8 cellular contexts compared by ENCODE assay signal in the genomic region with DNA sequence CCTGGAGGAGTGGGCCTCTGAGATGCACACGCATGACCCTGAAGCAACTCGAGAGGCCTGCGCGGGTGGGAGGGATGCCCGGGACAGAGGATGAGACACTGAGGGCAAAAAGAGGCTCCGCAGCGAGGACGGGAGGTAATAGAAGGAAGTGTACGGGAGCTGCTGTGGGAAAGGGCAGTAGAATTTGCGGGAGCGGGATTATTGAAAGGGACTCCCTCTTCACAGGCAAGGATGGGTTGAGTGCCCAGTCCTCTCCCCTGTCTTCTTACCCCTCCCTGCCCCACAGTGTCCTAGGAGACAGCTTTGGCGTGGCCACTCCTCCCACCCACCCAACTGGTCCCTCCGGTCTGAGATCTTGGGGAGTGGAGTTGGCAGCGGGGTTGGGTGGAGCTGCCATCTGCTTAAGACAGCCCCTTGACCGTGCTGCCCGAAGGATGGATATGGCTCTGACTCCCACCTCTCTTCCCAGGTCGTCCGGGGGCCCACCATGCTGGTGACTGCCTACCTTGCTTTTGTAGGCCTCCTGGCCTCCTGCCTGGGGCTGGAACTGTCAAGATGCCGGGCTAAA. TPM values are rescaled to one million over a fixed set of nuclear protein-coding genes. Genes with fewer than 3 reads are reported as not detected.
DNase-seq lines count a peak whose midpoint lies in the region; ATAC-seq and TF ChIP-seq lines count a peak whose summit lies in the region.

No MANE protein-coding gene starts in this region.

- TF ChIP-seq CTCF in fibroblast of mammary gland (conservative IDR thresholded peaks at IDR 0.05; ENCODE audit: control insufficient read depth, insufficient read depth, low read depth, low read length): no peak
- no peak for TF ChIP-seq CTCF in omental fat pad (IDR thresholded peaks at IDR 0.05)

- H3K4me3 ChIP-seq in fibroblast of mammary gland (ENCODE audit: control insufficient read depth, low read depth, low read length): peak overlapping the region; percentile 84

- peaks cover 40% of the 10 kb centered on the region for H3K4me1 Mint-ChIP-seq in T-helper 17 cell

- peaks cover 5% of the 10 kb centered on the region for H3K36me3 Mint-ChIP-seq in T-helper 17 cell (ENCODE audit: low read depth)

- DNase-seq in activated naive CD4-positive, alpha-beta T cell treated with Interleukin-2 at 50 U/mL for 16 hours: peak; percentile 19
- no peak for DNase-seq in activated naive CD4-positive, alpha-beta T cell treated with anti-CD3 and anti-CD28 coated beads, Interleukin-2, amount 50 U/mL, for 16 hours
- DNase-seq in T-helper 17 cell: no peak
- DNase-seq in fibroblast of mammary gland (ENCODE audit: low read depth): peak; percentile 25
- DNase-seq in omental fat pad (ENCODE audit: low spot score): no peak
- DNase-seq in H4 (ENCODE audit: low spot score): no peak
- DNase-seq in GM19238 (ENCODE audit: insufficient read length, low spot score): no peak
- DNase-seq in C1 segment of cervical spinal cord (lab: John Stamatoyannopoulos, UW): no peak

- peak overlapping the region; percentile 98 for H3K4me3 Mint-ChIP-seq in T-helper 17 cell

- ATAC-seq in T-helper 17 cell (no peak), omental fat pad (ENCODE audit: low FRiP score) (peak; percentile 80)

- H3K9me3 ChIP-seq in T-helper 17 cell (ENCODE audit: control insufficient read depth, low read length, poor library complexity, severe bottlenecking): no peaks in the 10 kb centered on the region

- no peaks in the 10 kb centered on the region for H3K27me3 Mint-ChIP-seq in T-helper 17 cell

- H3K27ac Mint-ChIP-seq in T-helper 17 cell: peak overlapping the region; percentile 89

RNA-seq across cellular contexts. Expression of a gene that starts 15.7 kb away (rescaled TPM):
- total RNA-seq in T-helper 17 cell: under 1 TPM; 0.30 to 0.83 TPM
- 1 to 10 TPM in 1 of 4 donors, under 1 TPM in 3; 0.63 to 2.0 (median 0.90) TPM for total RNA-seq in omental fat pad
- 7.8 and 22.6 TPM in 2 replicates for total RNA-seq in H4 (2014; rRNA removed; shearing (Covaris generic))

RNA-seq across cellular contexts. Expression of a gene that starts 20.4 kb away (rescaled TPM):
- total RNA-seq in T-helper 17 cell (10 to 100 TPM; 57.6 to 57.8 TPM), omental fat pad (10 to 100 TPM in 3 of 4 donors, 1 to 10 TPM in 1; 4.3 to 23.5 (median 13.2) TPM)
- total RNA-seq in H4 (2014; rRNA removed; shearing (Covaris generic)): 20.0 and 24.2 TPM in 2 replicates

RNA-seq across cellular contexts. Expression of a gene that starts 42.9 kb away (rescaled TPM):
- total RNA-seq in T-helper 17 cell: 100 to 1,000 TPM; 566 to 600 TPM
- 100 to 1,000 TPM; 527 to 674 (median 592) TPM for total RNA-seq in omental fat pad
- 462 and 537 TPM in 2 replicates for total RNA-seq in H4 (2014; rRNA removed; shearing (Covaris generic))

RNA-seq across cellular contexts. Expression of a gene that starts 45.4 kb away (rescaled TPM):
- total RNA-seq in T-helper 17 cell: 100 to 1,000 TPM; 306 to 367 TPM
- 1 to 10 TPM; 1.1 to 2.8 (median 1.9) TPM for total RNA-seq in omental fat pad
- 0.39 and 1.2 TPM in 2 replicates for total RNA-seq in H4 (2014; rRNA removed; shearing (Covaris generic))

RNA-seq across cellular contexts. Expression of a gene that starts 47.1 kb away (rescaled TPM):
- 10 to 100 TPM; 30.6 to 32.5 TPM for total RNA-seq in T-helper 17 cell
- total RNA-seq in omental fat pad: 10 to 100 TPM; 33.9 to 42.6 (median 35.7) TPM
- 80.2 and 82.8 TPM in 2 replicates for total RNA-seq in H4 (2014; rRNA removed; shearing (Covaris generic))

Comparison
In these comparisons a context has a peak if more than half of its experiments do, and no peak if none do; other contexts are left out.
1. DNase-seq: peak in activated naive CD4-positive, alpha-beta T cell treated with Interleukin-2 at 50 U/mL for 16 hours (single experiment) and fibroblast of mammary gland (single experiment); none in activated naive CD4-positive, alpha-beta T cell treated with anti-CD3 and anti-CD28 coated beads, Interleukin-2, amount 50 U/mL, for 16 hours (single experiment), T-helper 17 cell (0 of 3), omental fat pad (single experiment), H4 (single experiment), GM19238 (single experiment) and C1 segment of cervical spinal cord (0 of 14).